ENCODE assay signal across 7 cellular contexts in genomic region chr4:10015140-10015753, GRCh38. TPM values are rescaled to one million over a fixed set of nuclear protein-coding genes. Genes with fewer than 3 reads are reported as not detected.
DNase-seq lines count a peak whose midpoint lies in the region; TF ChIP-seq lines count a peak whose summit lies in the region.

No MANE protein-coding gene starts in this region.

- H3K4me3 Mint-ChIP-seq in H9 (no peak overlapping the region), chondrocyte (ENCODE audit: unreplicated experiment) (no peak overlapping the region), nephron (no peak overlapping the region)

- H3K79me1 ChIP-seq in H9 (ENCODE audit: insufficient read depth, low read depth, low read length, poor library complexity, severe bottlenecking), result no peaks in the 10 kb centered on the region

- H4K91ac ChIP-seq in H9 (ENCODE audit: insufficient read length, low read depth, low read length), result no peak overlapping the region

- H3K4ac ChIP-seq in H9 (ENCODE audit: low read depth, low read length), result no peak overlapping the region

- TF ChIP-seq CTCF in H9 (conservative IDR thresholded peaks at IDR 0.05) (peak; percentile 82), chondrocyte (IDR thresholded peaks at IDR 0.05) (peak; percentile 77), nephron (IDR thresholded peaks at IDR 0.05; ENCODE audit: unreplicated experiment in 3 of 3) (peak; percentile 40 to 54 (median 52)), uterus (IDR thresholded peaks at IDR 0.05) (peak in 2 of 4 experiments; percentile 37 to 42)

- no peak overlapping the region for H4K8ac ChIP-seq in H9 (replicated peaks; ENCODE audit: insufficient read length, low read depth, low read length)

- intact Hi-C loops in uterus (cut with DNase I; ENCODE audit: low total_unique reads), result no loop called here

- H3K36me3 Mint-ChIP-seq in H9 (ENCODE audit: insufficient read depth in 1 of 3, low read depth in 3 of 3), result no peaks in the 10 kb centered on the region
- no peaks in the 10 kb centered on the region for H3K36me3 Mint-ChIP-seq in chondrocyte (ENCODE audit: low read depth)
- H3K36me3 Mint-ChIP-seq in nephron (ENCODE audit: low read depth), result no peaks in the 10 kb centered on the region

- H3K9ac ChIP-seq in H9 (ENCODE audit: extremely low read depth, insufficient read length, low read length), result no peak overlapping the region

- no peak overlapping the region for H2AFZ ChIP-seq in H9 (ENCODE audit: low read length)

- H3K4me1 ChIP-seq in H9 (ENCODE audit: insufficient read depth, low read length) (no peaks in the 10 kb centered on the region), uterus (peaks cover 0 to 3% of the 10 kb centered on the region in 2 donors)

- H3K4me3 ChIP-seq in uterus, result no peak overlapping the region

- no peak overlapping the region for H2BK15ac ChIP-seq in H9 (ENCODE audit: low read depth, low read length)

- H3K36me3 ChIP-seq in uterus, result no peaks in the 10 kb centered on the region

- no peak overlapping the region for H3K14ac ChIP-seq in H9 (ENCODE audit: insufficient read depth, low read length)

- 0 out of 7 replicates have a peak overlapping the region, but pooled peaks of 1 of the 3 experiments have one; percentile 16 for H3K27ac Mint-ChIP-seq in H9
- no peak overlapping the region for H3K27ac Mint-ChIP-seq in chondrocyte (ENCODE audit: unreplicated experiment)
- peak overlapping the region in 1 of 3 experiments; percentile 33 for H3K27ac Mint-ChIP-seq in nephron

- peaks cover 25% of the 10 kb centered on the region for H3K27me3 Mint-ChIP-seq in H9 (ENCODE audit: low read depth)
- H3K27me3 Mint-ChIP-seq in chondrocyte (ENCODE audit: low read depth), result peaks cover 15% of the 10 kb centered on the region
- H3K27me3 Mint-ChIP-seq in nephron (ENCODE audit: low read depth), result peaks cover 13% of the 10 kb centered on the region

- no peak overlapping the region for H2AK5ac ChIP-seq in H9 (ENCODE audit: insufficient read length, low read length)

- TF ChIP-seq POLR2A in uterus (IDR thresholded peaks at IDR 0.05), result no peak

- H3K9me3 Mint-ChIP-seq in H9 (no peaks in the 10 kb centered on the region; a peak in 1 of 5 replicates), chondrocyte (ENCODE audit: low read depth) (no peaks in the 10 kb centered on the region), nephron (no peaks in the 10 kb centered on the region)

- H3K79me2 ChIP-seq in H9 (ENCODE audit: insufficient read depth, low read length), result no peaks in the 10 kb centered on the region

- no peaks in the 10 kb centered on the region for H4K20me1 ChIP-seq in H9 (ENCODE audit: control insufficient read depth, insufficient read depth, insufficient read length)

- H2BK5ac ChIP-seq in H9 (ENCODE audit: insufficient read length, low read length), result no peak overlapping the region

- no peak overlapping the region for H2BK20ac ChIP-seq in H9 (ENCODE audit: low read depth, low read length, poor library complexity, severe bottlenecking)

- no peak overlapping the region for H3K56ac ChIP-seq in H9 (ENCODE audit: insufficient read length, low read depth, low read length)

- no peak overlapping the region for H3K27ac ChIP-seq in H9 (ENCODE audit: insufficient read length, low read depth, low read length)
- no peak overlapping the region for H3K27ac ChIP-seq in uterus

- H3K27me3 ChIP-seq in H9 (ENCODE audit: insufficient read depth, low read length), result no peaks in the 10 kb centered on the region
- no peaks in the 10 kb centered on the region for H3K27me3 ChIP-seq in uterus

- H2BK120ac ChIP-seq in H9 (ENCODE audit: low read depth, low read length, poor library complexity, severe bottlenecking), result no peak overlapping the region

- H4K5ac ChIP-seq in H9 (ENCODE audit: insufficient read length, low read depth, low read length), result no peak overlapping the region

- no peaks in the 10 kb centered on the region for H3K9me3 ChIP-seq in H9 (ENCODE audit: control insufficient read depth, low read depth, low read length)
- no peaks in the 10 kb centered on the region for H3K9me3 ChIP-seq in uterus

- DNase-seq in EL (peak; percentile 41), H9 (peak; percentile 79), NCI-H524 treated with DMSO at 0.1 percent for 48 hours (lab: John Stamatoyannopoulos, UW) (peak; percentile 13), chondrocyte (ENCODE audit: low spot score) (no peak), uterus (no peak), T1000 (lab: John Stamatoyannopoulos, UW) (no peak)

- H3K18ac ChIP-seq in H9 (ENCODE audit: insufficient read length, low read depth, low read length), result no peak overlapping the region

- no peak overlapping the region for H3K4me2 ChIP-seq in H9 (ENCODE audit: insufficient read depth, insufficient read length, low read length)

- WGBS in H9 (ENCODE audit: extremely low coverage, insufficient read length, low lambda C conversion rate), result no CpG with 5 or more reads among the region's 7 CpGs

- H2BK12ac ChIP-seq in H9 (ENCODE audit: insufficient read length, low read depth, low read length), result no peak overlapping the region

- no peak overlapping the region for H3T11ph ChIP-seq in H9 (ENCODE audit: low read length)

- H3K23ac ChIP-seq in H9 (ENCODE audit: insufficient read length, low read depth, low read length), result no peak overlapping the region

- H3K4me1 Mint-ChIP-seq in H9, result peaks cover 10 to 14% of the 10 kb centered on the region in 2 experiments
- H3K4me1 Mint-ChIP-seq in chondrocyte (ENCODE audit: low read depth), result peaks cover 9% of the 10 kb centered on the region
- peaks cover 31% of the 10 kb centered on the region for H3K4me1 Mint-ChIP-seq in nephron

- no peaks in the 10 kb centered on the region for H3K23me2 ChIP-seq in H9 (ENCODE audit: insufficient read length, low read depth, low read length, poor library complexity, severe bottlenecking)

RNA-seq across cellular contexts. Expression of gene SLC2A9, which starts 6.0 kb away (rescaled TPM):
- total RNA-seq in H9 (2021) (0.57 and 0.79 TPM in 2 replicates), chondrocyte (0.72 to 0.95 TPM in 2 of 3 replicates, not detected in the other), uterus (1 to 10 TPM in 3 of 4 donors, under 1 TPM in 1; 0.51 to 9.3 (median 7.1) TPM)

Comparison
In these comparisons a context has a peak if more than half of its experiments do, and no peak if none do; other contexts are left out.
1. DNase-seq: peak in EL (single experiment), H9 (single experiment) and NCI-H524 treated with DMSO at 0.1 percent for 48 hours (single experiment); none in chondrocyte (single experiment), uterus (0 of 2) and T1000 (single experiment).